Comparison of ENCODE assay signal across 8 cellular contexts in genomic region chr19:6125571-6125989, GRCh38. TPM values are rescaled to one million over a fixed set of nuclear protein-coding genes. Genes with fewer than 3 reads are reported as not detected.
DNase-seq lines count a peak whose midpoint lies in the region; ATAC-seq and TF ChIP-seq lines count a peak whose summit lies in the region.

No MANE protein-coding gene starts in this region.

- no peaks in the 10 kb centered on the region for H3K27me3 Mint-ChIP-seq in T-helper 17 cell

- no peak overlapping the region for H3K4me3 Mint-ChIP-seq in T-helper 17 cell

- no peaks in the 10 kb centered on the region for H3K9me3 ChIP-seq in T-helper 17 cell (ENCODE audit: control insufficient read depth, low read length, poor library complexity, severe bottlenecking)

- DNase-seq in NCI-H1694 (lab: John Stamatoyannopoulos, UW) (peak; percentile 74), T-helper 17 cell (peak; percentile 26 to 48 (median 44)), amniotic epithelial cell (ENCODE audit: low read depth) (peak; percentile 72), hepatic stellate cell (ENCODE audit: low spot score) (peak; percentile 67)
- peak; percentile 37 to 58 (median 41) for DNase-seq in stimulated activated CD4-positive, alpha-beta T cell treated with anti-CD3 and anti-CD28 coated beads, Interleukin-12 subunit alpha, Interleukin-12 subunit beta, amount 100 ng/mL, for 48 hours (ENCODE audit: low read depth in 2 of 3, low spot score in 1 of 3)

- H3K27ac Mint-ChIP-seq in T-helper 17 cell = no peak overlapping the region

- TF ChIP-seq CTCF in GM12874 (IDR thresholded peaks at IDR 0.05; ENCODE audit: insufficient read depth, low read depth, low read length) = peak; percentile 92

- ATAC-seq in T-helper 17 cell = peak; percentile 91
- ATAC-seq in GM18511 (IDR thresholded peaks at IDR 0.05; ENCODE audit: unreplicated experiment) = no peak
- no peak for ATAC-seq in GM19452 (IDR thresholded peaks at IDR 0.05; ENCODE audit: unreplicated experiment)

- peaks cover 6% of the 10 kb centered on the region for H3K4me1 Mint-ChIP-seq in T-helper 17 cell

- no peaks in the 10 kb centered on the region for H3K36me3 Mint-ChIP-seq in T-helper 17 cell (ENCODE audit: low read depth)

RNA-seq across cellular contexts. Expression of gene ACSBG2, which starts 9.9 kb away (rescaled TPM):
- total RNA-seq in T-helper 17 cell = not detected

RNA-seq across cellular contexts. Expression of gene RFX2, which starts 15.3 kb away (rescaled TPM):
- 10 to 100 TPM in 1 of 2 donors, 1 to 10 TPM in 1; 9.0 to 23.3 TPM for total RNA-seq in T-helper 17 cell
